In the genomic region with DNA sequence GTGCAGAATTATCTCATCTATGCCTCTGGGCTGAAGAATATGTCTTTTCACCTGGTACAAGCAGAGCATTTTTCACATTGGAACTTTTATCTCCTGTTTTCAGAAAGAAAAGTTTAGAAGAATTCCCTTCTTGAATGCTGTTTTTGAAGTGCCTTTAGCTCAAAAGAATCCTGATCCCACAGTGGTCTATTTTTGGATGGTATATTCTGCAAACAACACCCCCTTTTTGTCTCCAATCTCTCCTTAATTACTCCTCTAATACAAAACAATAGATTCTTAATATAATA, we compare ENCODE assay signal across 1 cellular context.
TF ChIP-seq lines count a peak whose summit lies in the region.

No MANE protein-coding gene starts in this region.

TF ChIP-seq in HCT116, 20 proteins besides CTCF, POLR2A, EP300 and RAD21 (continued from another document):
- TF ChIP-seq, protein P1, sequence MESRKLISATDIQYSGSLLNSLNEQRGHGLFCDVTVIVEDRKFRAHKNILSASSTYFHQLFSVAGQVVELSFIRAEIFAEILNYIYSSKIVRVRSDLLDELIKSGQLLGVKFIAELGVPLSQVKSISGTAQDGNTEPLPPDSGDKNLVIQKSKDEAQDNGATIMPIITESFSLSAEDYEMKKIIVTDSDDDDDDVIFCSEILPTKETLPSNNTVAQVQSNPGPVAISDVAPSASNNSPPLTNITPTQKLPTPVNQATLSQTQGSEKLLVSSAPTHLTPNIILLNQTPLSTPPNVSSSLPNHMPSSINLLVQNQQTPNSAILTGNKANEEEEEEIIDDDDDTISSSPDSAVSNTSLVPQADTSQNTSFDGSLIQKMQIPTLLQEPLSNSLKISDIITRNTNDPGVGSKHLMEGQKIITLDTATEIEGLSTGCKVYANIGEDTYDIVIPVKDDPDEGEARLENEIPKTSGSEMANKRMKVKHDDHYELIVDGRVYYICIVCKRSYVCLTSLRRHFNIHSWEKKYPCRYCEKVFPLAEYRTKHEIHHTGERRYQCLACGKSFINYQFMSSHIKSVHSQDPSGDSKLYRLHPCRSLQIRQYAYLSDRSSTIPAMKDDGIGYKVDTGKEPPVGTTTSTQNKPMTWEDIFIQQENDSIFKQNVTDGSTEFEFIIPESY (IDR thresholded peaks at IDR 0.05; ENCODE audit: extremely low read depth, insufficient replicate concordance, low read length): no peak
- TF ChIP-seq FOSL1 (IDR thresholded peaks at IDR 0.05; ENCODE audit: low read depth) (no peak), SP1 (IDR thresholded peaks at IDR 0.05; ENCODE audit: low read depth) (no peak), CBX3 (IDR thresholded peaks at IDR 0.05; ENCODE audit: low read depth) (no peak), POLR2AphosphoS5 (IDR thresholded peaks at IDR 0.05; ENCODE audit: low read depth, low read length) (no peak), YY1 (IDR thresholded peaks at IDR 0.05; ENCODE audit: extremely low read depth, insufficient replicate concordance, low read depth, low read length) (no peak), SRF (IDR thresholded peaks at IDR 0.05; ENCODE audit: low read depth) (no peak), ZNF274 (IDR thresholded peaks at IDR 0.05; ENCODE audit: low read depth, low read length) (no peak), ELF1 (IDR thresholded peaks at IDR 0.05; ENCODE audit: borderline replicate concordance, low read depth) (no peak), JUND (IDR thresholded peaks at IDR 0.05) (no peak), CEBPB (IDR thresholded peaks at IDR 0.05; ENCODE audit: low read depth) (no peak), EGR1 (IDR thresholded peaks at IDR 0.05; ENCODE audit: low read depth) (no peak), EZH2phosphoT487 (IDR thresholded peaks at IDR 0.05; ENCODE audit: borderline replicate concordance) (no peak), ZFX (IDR thresholded peaks at IDR 0.05) (no peak)
- TF ChIP-seq, protein P2, sequence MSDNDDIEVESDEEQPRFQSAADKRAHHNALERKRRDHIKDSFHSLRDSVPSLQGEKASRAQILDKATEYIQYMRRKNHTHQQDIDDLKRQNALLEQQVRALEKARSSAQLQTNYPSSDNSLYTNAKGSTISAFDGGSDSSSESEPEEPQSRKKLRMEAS (IDR thresholded peaks at IDR 0.05): no peak
